ENCODE assay signal across 14 cellular contexts in genomic region chr2:69464575-69464974, GRCh38. TPM values are rescaled to one million over a fixed set of nuclear protein-coding genes. Genes with fewer than 3 reads are reported as not detected.
DNase-seq lines count a peak whose midpoint lies in the region; ATAC-seq and TF ChIP-seq lines count a peak whose summit lies in the region.
"Had no signal": no experiment of that assay in that cellular context is flagged by ENCODE, and none has a peak within 500 bp of the region (broad histone marks: within the 10 kb centered on the region; RNA-seq: fewer than 3 reads in every experiment).

No MANE protein-coding gene starts in this region.

- H2AFZ ChIP-seq in IMR-90 (replicated peaks; ENCODE audit: low read length, poor library complexity) = no peak overlapping the region

- H3K4me1 ChIP-seq in IMR-90 (ENCODE audit: control insufficient read depth, insufficient read depth, low read length) (no peaks in the 10 kb centered on the region), Caco-2 (no peaks in the 10 kb centered on the region)
- H3K4me1 ChIP-seq in naive thymus-derived CD4-positive, alpha-beta T cell (ENCODE audit: control insufficient read depth in 2 of 2, insufficient read depth in 2 of 2, low read length in 2 of 2) = no peaks in the 10 kb centered on the region

- H3K4me3 Mint-ChIP-seq in naive thymus-derived CD4-positive, alpha-beta T cell = no peak overlapping the region
- H3K4me3 Mint-ChIP-seq in Caco-2 (ENCODE audit: unreplicated experiment) = no peak overlapping the region
- no peak overlapping the region for H3K4me3 Mint-ChIP-seq in T-cell
- H3K4me3 Mint-ChIP-seq: CD4-positive, alpha-beta memory T cell; nephron progenitor cell had no signal

- no peak overlapping the region for H2AK9ac ChIP-seq in IMR-90 (replicated peaks; ENCODE audit: low read depth, low read length, poor library complexity)

- H3K4ac ChIP-seq in IMR-90 (ENCODE audit: low read depth, low read length) = no peak overlapping the region

- peak overlapping the region in 6 of 9 donors; percentile 13 to 75 (median 50) for H3K27ac Mint-ChIP-seq in naive thymus-derived CD4-positive, alpha-beta T cell
- no peak overlapping the region for H3K27ac Mint-ChIP-seq in Caco-2 (ENCODE audit: unreplicated experiment)
- peak overlapping the region in 1 of 2 donors; percentile 12 for H3K27ac Mint-ChIP-seq in T-cell
- H3K27ac Mint-ChIP-seq: nephron progenitor cell had no signal

- no peaks in the 10 kb centered on the region; the same call in 1 of the 2 replicates for H4K20me1 ChIP-seq in IMR-90 (ENCODE audit: insufficient read depth, low read length)

- POLR2A ChIA-PET in IMR-90 (lab: Charles Lee; ENCODE audit: unreplicated experiment) = no interaction called here
- POLR2A ChIA-PET in naive thymus-derived CD4-positive, alpha-beta T cell (lab: Charles Lee) = no interaction called here
- POLR2A ChIA-PET in Caco-2 (lab: Charles Lee) = no interaction called here
- POLR2A ChIA-PET in T-cell (lab: Charles Lee) = interaction anchor here in 1 of 2 donors (0.7 kb wide), 1 partner anchor 63 kb away, joined by 16 read pairs; no protein-coding TSS in a partner anchor

- H4K8ac ChIP-seq in IMR-90 (ENCODE audit: low read depth in 2 of 2, low read length in 2 of 2) = no peak overlapping the region

- H3K36me3 ChIP-seq in IMR-90 (ENCODE audit: control insufficient read depth, insufficient read depth, low read length) = peaks cover 20% of the 10 kb centered on the region
- H3K36me3 ChIP-seq in naive thymus-derived CD4-positive, alpha-beta T cell (ENCODE audit: control insufficient read depth in 2 of 3, insufficient read depth in 3 of 3, low read length in 3 of 3) = peaks cover 9 to 31% (median 12%) of the 10 kb centered on the region in 3 experiments
- no peaks in the 10 kb centered on the region for H3K36me3 ChIP-seq in Caco-2 (ENCODE audit: control insufficient read depth, insufficient read depth, low read length)

- H2BK5ac ChIP-seq in IMR-90 (ENCODE audit: low read depth, low read length, poor library complexity, severe bottlenecking) = no peak overlapping the region

- peaks cover 8 to 24% of the 10 kb centered on the region in 2 experiments for H3K79me1 ChIP-seq in IMR-90 (ENCODE audit: low read depth in 1 of 2, low read length in 2 of 2)

- ATAC-seq in IMR-90 (ENCODE audit: low read depth) (peak; percentile 63), esophagus mucosa (peak; percentile 100), HG03159 (IDR thresholded peaks at IDR 0.05; ENCODE audit: unreplicated experiment) (no peak), T-cell (replicated peaks in 1 of 4) (no peak)
- no peak for ATAC-seq in naive thymus-derived CD4-positive, alpha-beta T cell

- H3K27me3 Mint-ChIP-seq in naive thymus-derived CD4-positive, alpha-beta T cell = no peaks in the 10 kb centered on the region
- H3K27me3 Mint-ChIP-seq in Caco-2 (ENCODE audit: insufficient read depth, unreplicated experiment) (no peaks in the 10 kb centered on the region), T-cell (no peaks in the 10 kb centered on the region)
- H3K27me3 Mint-ChIP-seq: CD4-positive, alpha-beta memory T cell had no signal

- no peak overlapping the region for H3K14ac ChIP-seq in IMR-90 (replicated peaks; ENCODE audit: low read depth, low read length)

- H3K9me1 ChIP-seq in IMR-90 (ENCODE audit: insufficient read depth, low read length) = peaks cover 7% of the 10 kb centered on the region

- H3K4me2 ChIP-seq in IMR-90 (ENCODE audit: low read depth, low read length) = no peak overlapping the region

- TF ChIP-seq CTCF in IMR-90 (conservative IDR thresholded peaks at IDR 0.05; ENCODE audit: low read depth, low read length) = no peak
- no peak for TF ChIP-seq CTCF in Caco-2 (IDR thresholded peaks at IDR 0.05; ENCODE audit: insufficient read depth in 1 of 2, low read depth in 1 of 2, low read length in 1 of 2, severe bottlenecking in 1 of 2, unreplicated experiment in 1 of 2)

- CTCF ChIA-PET in IMR-90 (lab: Yijun Ruan, JAX) (no interaction called here), Caco-2 (lab: Charles Lee) (no interaction called here), T-cell (lab: Charles Lee) (interaction anchor here in 1 of 2 donors (0.7 kb wide), 1 partner anchor 167 kb away, joined by 6 read pairs; no protein-coding TSS in a partner anchor)
- CTCF ChIA-PET in naive thymus-derived CD4-positive, alpha-beta T cell (lab: Charles Lee) = interaction anchor here (1.2 to 1.7 kb wide), 2 partner anchors 71 to 260 kb away, joined by 3 to 4 read pairs; no protein-coding TSS in a partner anchor

- no peak overlapping the region for H3K18ac ChIP-seq in IMR-90 (ENCODE audit: low read depth, low read length)

- dilution Hi-C loops in IMR-90 (cut with HindIII; ENCODE audit: low sequenced_read_pairs, unreplicated experiment) = no loop called here

- 100% methylated on average over 1 of the region's 3 CpGs; no CpG with 5 or more reads in 1 of the 2 experiments for WGBS in IMR-90 (ENCODE audit: extremely low coverage in 2 of 2, insufficient read length in 1 of 2), 2 experiments

- H4K91ac ChIP-seq in IMR-90 (ENCODE audit: insufficient read depth, low read depth, low read length) = no peak overlapping the region

- no peak overlapping the region for H2BK15ac ChIP-seq in IMR-90 (ENCODE audit: low read depth, low read length)

- H2AK5ac ChIP-seq in IMR-90 (ENCODE audit: low read depth, low read length) = no peak overlapping the region

- BruUV-seq in IMR-90 (replicated peaks; lab: Mats Ljungman, UMichigan) = no TSS peak
- no TSS peak for BruUV-seq in Caco-2 (replicated peaks; lab: Mats Ljungman, UMichigan)

- no peak overlapping the region for H2BK120ac ChIP-seq in IMR-90 (ENCODE audit: low read depth, low read length)

- no peak overlapping the region for H3K9ac ChIP-seq in IMR-90 (ENCODE audit: low read depth, low read length)

- intact Hi-C loops in IMR-90 (cut with micrococcal nuclease) (no loop called here), Caco-2 (cut with micrococcal nuclease; ENCODE audit: unreplicated experiment) (no loop called here)
- intact Hi-C loops in naive thymus-derived CD4-positive, alpha-beta T cell (cut with micrococcal nuclease) = no loop called here

- H3K23ac ChIP-seq in IMR-90 (ENCODE audit: low read depth, low read length) = no peak overlapping the region

- peaks cover 0 to 27% (median 6%) of the 10 kb centered on the region in 7 donors for H3K4me1 Mint-ChIP-seq in naive thymus-derived CD4-positive, alpha-beta T cell
- H3K4me1 Mint-ChIP-seq in Caco-2 (ENCODE audit: low read depth, unreplicated experiment) (no peaks in the 10 kb centered on the region), T-cell (peaks cover 0 to 4% (median 3%) of the 10 kb centered on the region in 3 donors)
- H3K4me1 Mint-ChIP-seq: nephron progenitor cell had no signal

- in situ Hi-C loops in IMR-90 (cut with MboI; ENCODE audit: low sequenced_read_pairs) = no loop called here

- peaks cover 4 to 59% (median 48%) of the 10 kb centered on the region in 5 donors for H3K36me3 Mint-ChIP-seq in naive thymus-derived CD4-positive, alpha-beta T cell
- peaks cover 22% of the 10 kb centered on the region for H3K36me3 Mint-ChIP-seq in Caco-2 (ENCODE audit: insufficient read depth, unreplicated experiment)
- peaks cover 56% of the 10 kb centered on the region for H3K36me3 Mint-ChIP-seq in T-cell

- H3K27me3 ChIP-seq in IMR-90 (ENCODE audit: control insufficient read depth, insufficient read depth, low read length) (no peaks in the 10 kb centered on the region), Caco-2 (replicated peaks; ENCODE audit: control insufficient read depth, insufficient read depth, low read length) (no peaks in the 10 kb centered on the region)
- no peaks in the 10 kb centered on the region for H3K27me3 ChIP-seq in naive thymus-derived CD4-positive, alpha-beta T cell (ENCODE audit: control insufficient read depth in 2 of 2, insufficient read depth in 2 of 2, low read length in 2 of 2)

- H3K4me3 ChIP-seq in IMR-90 (ENCODE audit: insufficient read depth, low read depth, low read length) = no peak overlapping the region
- no peak overlapping the region for H3K4me3 ChIP-seq in naive thymus-derived CD4-positive, alpha-beta T cell (ENCODE audit: low read length)
- H3K4me3 ChIP-seq in Caco-2 (ENCODE audit: low read depth, low read length) = no peak overlapping the region

- no peak for TF ChIP-seq RAD21 in IMR-90 (IDR thresholded peaks at IDR 0.05; ENCODE audit: low read length)

- no peak for TF ChIP-seq POLR2A in IMR-90 (IDR thresholded peaks at IDR 0.05; ENCODE audit: low read depth, low read length)

- peak; percentile 56 for DNase-seq in AG08395 (ENCODE audit: low spot score)
- peak; percentile 80 for DNase-seq in IMR-90
- no peak for DNase-seq in naive thymus-derived CD4-positive, alpha-beta T cell
- no peak for DNase-seq in Caco-2
- no peak for DNase-seq in NCI-H1417 treated with DMSO at 0.1 percent for 48 hours (lab: John Stamatoyannopoulos, UW)
- DNase-seq in T-cell = no peak
- DNase-seq: activated CD4-positive, alpha-beta T cell treated with anti-CD3 and anti-CD28 coated beads, Interleukin-2, amount 50 U/mL, for 1 hour; CD4-positive, alpha-beta memory T cell; effector memory CD4-positive, alpha-beta T cell; NCI-H69; nephron progenitor cell; stimulated activated naive CD4-positive, alpha-beta T cell had no signal

- H2BK20ac ChIP-seq in IMR-90 (ENCODE audit: low read depth, low read length) = no peak overlapping the region

- H3K27ac ChIP-seq in IMR-90 (ENCODE audit: insufficient read depth, low read length) = no peak overlapping the region
- H3K27ac ChIP-seq in naive thymus-derived CD4-positive, alpha-beta T cell (ENCODE audit: low read depth, low read length) = no peak overlapping the region

- no peaks in the 10 kb centered on the region for H3K9me3 ChIP-seq in IMR-90 (ENCODE audit: control insufficient read depth, insufficient read depth, low read length)
- H3K9me3 ChIP-seq in naive thymus-derived CD4-positive, alpha-beta T cell (ENCODE audit: control insufficient read depth in 2 of 3, low read length in 3 of 3) = no peaks in the 10 kb centered on the region
- no peaks in the 10 kb centered on the region for H3K9me3 ChIP-seq in Caco-2

- H3K9me3 Mint-ChIP-seq in naive thymus-derived CD4-positive, alpha-beta T cell = no peaks in the 10 kb centered on the region
- H3K9me3 Mint-ChIP-seq in Caco-2 (ENCODE audit: unreplicated experiment) = no peaks in the 10 kb centered on the region
- no peaks in the 10 kb centered on the region for H3K9me3 Mint-ChIP-seq in T-cell
- H3K9me3 Mint-ChIP-seq: CD4-positive, alpha-beta memory T cell; nephron progenitor cell had no signal

- no peak overlapping the region for H3K56ac ChIP-seq in IMR-90 (ENCODE audit: extremely low read depth, insufficient read depth, low read length)

- H4K5ac ChIP-seq in IMR-90 (ENCODE audit: low read depth, low read length) = no peak overlapping the region

TF ChIP-seq in IMR-90, 13 proteins besides CTCF, POLR2A, EP300 and RAD21 (continues in another document):
- TF ChIP-seq MAFK (IDR thresholded peaks at IDR 0.05; ENCODE audit: low read depth, low read length) = no peak

RNA-seq across cellular contexts. Expression of gene NFU1, which starts 27.3 kb away (rescaled TPM):
- total RNA-seq in IMR-90 (2012; rRNA removed) (24.0 and 40.0 TPM in 2 replicates), esophagus mucosa (26.6 TPM), Caco-2 (2022) (72.5 and 85.3 TPM in 2 replicates), T-cell (10 to 100 TPM; 20.6 to 31.9 (median 22.5) TPM)
- 32.2 and 32.4 TPM in 2 replicates for polyA plus RNA-seq in IMR-90 (2012; rRNA removed)
- 9.3 and 15.4 TPM in 2 replicates for polyA plus RNA-seq in IMR-90 (2012; cell fraction: cytosol; rRNA removed)
- 3.0 and 16.0 TPM in 2 replicates for polyA plus RNA-seq in IMR-90 (2012; cell fraction: nucleus; rRNA removed; ENCODE audit: low replicate concordance)
- total RNA-seq in naive thymus-derived CD4-positive, alpha-beta T cell = 10 to 100 TPM; 16.1 to 25.8 (median 22.6) TPM
- polyA plus RNA-seq in naive thymus-derived CD4-positive, alpha-beta T cell = 10 to 100 TPM; 58.4 to 76.4 TPM

Comparison
In these comparisons a context has a peak if more than half of its experiments do, and no peak if none do; other contexts are left out.
1. DNase-seq: peak in AG08395 (single experiment) and IMR-90 (single experiment); none in naive thymus-derived CD4-positive, alpha-beta T cell (0 of 9), Caco-2 (0 of 2), NCI-H1417 treated with DMSO at 0.1 percent for 48 hours (single experiment) and T-cell (0 of 34).
2. ATAC-seq: peak in IMR-90 (single experiment) and esophagus mucosa (single experiment); none in naive thymus-derived CD4-positive, alpha-beta T cell (single experiment), HG03159 (single experiment) and T-cell (0 of 4).